ENCODE assay signal across 19 cellular contexts in genomic region chr1:110687244-110687643, GRCh38. TPM values are rescaled to one million over a fixed set of nuclear protein-coding genes. Genes with fewer than 3 reads are reported as not detected.
A peak's percentile ranks its signal among the peaks of the same experiment; 100 is the strongest.
DNase-seq lines count a peak whose midpoint lies in the region; FAIRE-seq and TF ChIP-seq lines count a peak whose summit lies in the region.
"Had no signal": no experiment of that assay in that cellular context is flagged by ENCODE, and none has a peak within 500 bp of the region (broad histone marks: within the 10 kb centered on the region; RNA-seq: fewer than 3 reads in every experiment).

No MANE protein-coding gene starts in this region.

- H3K36me3 ChIP-seq in BJ (ENCODE audit: control insufficient read depth, insufficient read depth, low read length) = no peaks in the 10 kb centered on the region
- H3K36me3 ChIP-seq: thyroid gland, WERI-Rb-1 had no signal

- POLR2A ChIA-PET in BJ (lab: Charles Lee) = no interaction called here

- TF ChIP-seq CTCF in BJ (IDR thresholded peaks at IDR 0.05; ENCODE audit: insufficient read depth, low read depth, low read length) (no peak), foreskin fibroblast (IDR thresholded peaks at IDR 0.05; ENCODE audit: low read depth, low read length) (no peak)

- H3K27me3 ChIP-seq in BJ (ENCODE audit: control insufficient read depth, insufficient read depth, low read length) = no peaks in the 10 kb centered on the region
- H3K27me3 ChIP-seq: thyroid gland had no signal

- intact Hi-C loops in posterior vena cava (cut with DNase I) = no loop called here

- CTCF ChIA-PET in BJ (lab: Yijun Ruan, JAX) = no interaction called here

- peak; percentile 20 for DNase-seq in BJ (ENCODE audit: low read depth)
- no peak for DNase-seq in GM12892 (ENCODE audit: insufficient read length)
- peak; percentile 24 for DNase-seq in RPMI7951 (ENCODE audit: low read depth)
- DNase-seq in foreskin fibroblast = peak; percentile 62 to 78
- DNase-seq in DMS79 treated with DMSO at 0.1 percent for 48 hours (lab: John Stamatoyannopoulos, UW) = no peak
- no peak for DNase-seq in posterior vena cava (ENCODE audit: low spot score)
- DNase-seq in putamen (ENCODE audit: low spot score) = no peak
- DNase-seq: activated CD8-positive, alpha-beta T cell treated with anti-CD3 and anti-CD28 coated beads for 36 hours; activated T-cell treated with anti-CD3 and anti-CD28 coated beads, Interleukin-2, amount 50 U/mL, for 72 hours; DMS153; mesendoderm; NCI-H2081; stimulated activated naive B cell treated with anti-CD40 and anti-IgM and Interleukin-4, amounts not matched to agents 10 μg/mL and 1 μg/mL and 100 μg/mL, for 72 hours; thyroid gland; WERI-Rb-1 had no signal

- peak; percentile 5 for FAIRE-seq in GM12892 (lab: Jason Lieb, UNC)
- FAIRE-seq: keratinocyte, RCC 7860 had no signal

- no peak overlapping the region for H3K4me3 ChIP-seq in BJ (ENCODE audit: low read depth, low read length)
- no peak overlapping the region for H3K4me3 ChIP-seq in foreskin fibroblast (ENCODE audit: low read depth in 1 of 2, low read length in 2 of 2)
- H3K4me3 ChIP-seq: thyroid gland had no signal

- TF ChIP-seq POLR2A in GM12892 (IDR thresholded peaks at IDR 0.05; ENCODE audit: low read depth, low read length) = no peak

RNA-seq across cellular contexts. Expression of gene KCNA3, which starts 12.5 kb away (rescaled TPM):
- polyA plus RNA-seq in BJ (2011; rRNA removed) = 0.38 and 0.39 TPM in 2 replicates
- polyA minus RNA-seq in BJ (2011; rRNA and poly(A)+ RNA removed) = 0.41 and 0.90 TPM in 2 replicates
- 0.85 TPM for polyA plus RNA-seq in GM12892 (2012; ENCODE audit: missing spikeins)
- under 0.01 and 0.10 TPM in 2 replicates for total RNA-seq in RPMI7951 (2014; rRNA removed; shearing (Covaris generic))
- under 1 TPM; 0.60 to 0.71 TPM for total RNA-seq in posterior vena cava
- total RNA-seq: dermis microvascular lymphatic vessel endothelial cell, pulmonary artery endothelial cell had no signal
- polyA plus RNA-seq: keratinocyte had no signal

Comparison
In these comparisons a context has a peak if more than half of its experiments do, and no peak if none do; other contexts are left out.
1. DNase-seq: peak in BJ (single experiment), RPMI7951 (single experiment) and foreskin fibroblast (2 of 2); none in GM12892 (single experiment), DMS79 treated with DMSO at 0.1 percent for 48 hours (single experiment), posterior vena cava (single experiment) and putamen (single experiment).